14 cellular contexts compared by ENCODE assay signal in the genomic region with DNA sequence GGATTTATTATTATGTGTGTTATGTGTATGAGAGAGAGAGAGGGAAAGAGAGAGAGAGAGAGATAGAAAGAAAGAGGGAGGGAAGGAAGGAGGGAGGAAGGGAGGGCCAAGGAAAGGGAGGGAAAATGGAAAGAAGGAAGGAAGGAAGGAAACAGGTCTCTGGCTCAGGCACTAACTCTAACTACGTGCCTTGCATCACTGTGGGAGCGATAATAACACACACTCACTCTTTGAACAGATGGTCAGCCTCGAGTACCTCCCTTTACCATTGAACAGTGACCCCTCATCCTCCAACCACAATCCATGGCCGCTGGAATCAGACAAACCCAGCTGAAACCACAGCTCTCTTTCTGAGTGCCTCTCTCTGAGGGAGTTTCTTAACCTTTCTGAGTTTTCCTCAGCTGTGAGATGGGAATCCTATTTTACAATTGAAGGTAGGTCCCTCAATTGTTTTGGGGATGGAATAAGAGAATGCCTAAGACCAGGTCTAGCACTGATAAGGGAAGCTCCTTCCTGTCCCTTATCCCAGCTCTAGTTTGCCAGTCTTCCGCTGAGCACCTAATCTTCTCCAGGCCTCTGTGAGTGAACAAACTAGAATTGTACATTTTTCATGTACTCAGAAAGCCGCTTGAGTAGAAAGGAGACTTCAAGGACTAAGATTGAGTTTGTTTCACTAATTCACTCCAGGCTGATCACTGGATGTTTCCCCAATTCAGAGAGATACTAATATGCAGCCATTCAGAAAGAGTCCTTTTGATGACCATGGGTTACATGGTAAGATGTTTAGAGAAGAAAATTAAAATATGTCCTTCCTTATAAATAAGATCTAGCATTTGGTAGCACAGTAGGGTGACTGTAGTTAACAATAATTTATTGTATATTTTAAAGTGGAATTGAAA.
A peak's percentile ranks its signal among the peaks of the same experiment; 100 is the strongest.
DNase-seq lines count a peak whose midpoint lies in the region; ATAC-seq and TF ChIP-seq lines count a peak whose summit lies in the region.
"Had no signal": no experiment of that assay in that cellular context is flagged by ENCODE, and none has a peak within 500 bp of the region (broad histone marks: within the 10 kb centered on the region; RNA-seq: fewer than 3 reads in every experiment).

No MANE protein-coding gene starts in this region.

- H3K27me3 ChIP-seq in BLaER1, result no peaks in the 10 kb centered on the region

- no peak for ATAC-seq in mucosa of descending colon
- no peak for ATAC-seq in GM19023 (IDR thresholded peaks at IDR 0.05; ENCODE audit: unreplicated experiment)
- no peak for ATAC-seq in HG03354 (IDR thresholded peaks at IDR 0.05; ENCODE audit: poor library complexity, severe bottlenecking, unreplicated experiment)
- ATAC-seq: CD8-positive, alpha-beta T cell had no signal

- peak; percentile 37 for DNase-seq in NCI-H524 treated with DMSO at 0.1 percent for 48 hours (lab: John Stamatoyannopoulos, UW)
- DNase-seq in myocyte (ENCODE audit: low read depth), result peak; percentile 77
- DNase-seq in mucosa of descending colon, result no peak
- DNase-seq in NCI-H526 (lab: John Stamatoyannopoulos, UW), result no peak
- DNase-seq: activated naive CD8-positive, alpha-beta T cell treated with anti-CD3 and anti-CD28 coated beads, Interleukin-2, amount 10 ng/mL, durations not matched to agents 7 days and 5 days; CD8-positive, alpha-beta T cell; HCEC 1CT; SIG-M5; trophoblast cell had no signal

- peaks cover 0 to 7% (median 0%) of the 10 kb centered on the region in 5 experiments for H3K9me3 Mint-ChIP-seq in brain
- H3K9me3 Mint-ChIP-seq: activated naive CD8-positive, alpha-beta T cell treated with anti-CD3 and anti-CD28 coated beads, Interleukin-2, amount 10 ng/mL, durations not matched to agents 7 days and 5 days; CD8-positive, alpha-beta T cell; T-helper 2 cell treated with Interferon-gamma antibody and Interleukin-4, amounts not matched to agents 5 μg/mL and 100 μg/mL, for 36 hours had no signal

- H3K36me3 ChIP-seq in BLaER1, result no peaks in the 10 kb centered on the region
- no peaks in the 10 kb centered on the region for H3K36me3 ChIP-seq in mucosa of descending colon (ENCODE audit: low read depth)

- H3K4me3 ChIP-seq in BLaER1 (no peak overlapping the region), mucosa of descending colon (no peak overlapping the region)

- H3K4me2 ChIP-seq in BLaER1, result peak overlapping the region; percentile 96

- intact Hi-C loops in mucosa of descending colon (cut with DNase I, micrococcal nuclease), result no loop called here

- no peaks in the 10 kb centered on the region for H3K36me3 Mint-ChIP-seq in brain
- H3K36me3 Mint-ChIP-seq: activated naive CD8-positive, alpha-beta T cell treated with anti-CD3 and anti-CD28 coated beads, Interleukin-2, amount 10 ng/mL, durations not matched to agents 7 days and 5 days; CD8-positive, alpha-beta T cell had no signal

- H3K4me1 Mint-ChIP-seq in brain, result peaks cover 76% of the 10 kb centered on the region

- peak overlapping the region; percentile 41 for H3K9ac ChIP-seq in BLaER1

- H3K27ac ChIP-seq in BLaER1, result peak overlapping the region; percentile 84

- no peaks in the 10 kb centered on the region for H3K27me3 Mint-ChIP-seq in brain

- TF ChIP-seq CTCF in brain (conservative IDR thresholded peaks at IDR 0.05), result no peak
- TF ChIP-seq CTCF in mucosa of descending colon (IDR thresholded peaks at IDR 0.05), result no peak

- H4K20me1 ChIP-seq in BLaER1, result no peaks in the 10 kb centered on the region

- H3K4me1 ChIP-seq in BLaER1 (peaks cover 94% of the 10 kb centered on the region), mucosa of descending colon (ENCODE audit: low read depth) (peaks cover 22% of the 10 kb centered on the region)

- peak overlapping the region in 3 of 5 experiments; percentile 79 to 100 (median 98) for H3K27ac Mint-ChIP-seq in brain
- H3K27ac Mint-ChIP-seq: activated naive CD8-positive, alpha-beta T cell treated with anti-CD3 and anti-CD28 coated beads, Interleukin-2, amount 10 ng/mL, durations not matched to agents 7 days and 5 days; CD8-positive, alpha-beta T cell; T-helper 2 cell treated with Interferon-gamma antibody and Interleukin-4, amounts not matched to agents 5 μg/mL and 100 μg/mL, for 36 hours had no signal

- no peaks in the 10 kb centered on the region for H3K9me3 ChIP-seq in BLaER1
- no peaks in the 10 kb centered on the region for H3K9me3 ChIP-seq in mucosa of descending colon

- H3K4me3 Mint-ChIP-seq in brain, result no peak overlapping the region
- H3K4me3 Mint-ChIP-seq: activated naive CD8-positive, alpha-beta T cell treated with anti-CD3 and anti-CD28 coated beads, Interleukin-2, amount 10 ng/mL, durations not matched to agents 7 days and 5 days; CD8-positive, alpha-beta T cell; T-helper 2 cell treated with Interferon-gamma antibody and Interleukin-4, amounts not matched to agents 5 μg/mL and 100 μg/mL, for 36 hours had no signal

Comparison
In these comparisons a context has a peak if more than half of its experiments do, and no peak if none do; other contexts are left out.
1. DNase-seq: peak in NCI-H524 treated with DMSO at 0.1 percent for 48 hours (single experiment) and myocyte (single experiment); none in mucosa of descending colon (0 of 3) and NCI-H526 (0 of 2).